1 cellular context compared by ENCODE assay signal in the genomic region with DNA sequence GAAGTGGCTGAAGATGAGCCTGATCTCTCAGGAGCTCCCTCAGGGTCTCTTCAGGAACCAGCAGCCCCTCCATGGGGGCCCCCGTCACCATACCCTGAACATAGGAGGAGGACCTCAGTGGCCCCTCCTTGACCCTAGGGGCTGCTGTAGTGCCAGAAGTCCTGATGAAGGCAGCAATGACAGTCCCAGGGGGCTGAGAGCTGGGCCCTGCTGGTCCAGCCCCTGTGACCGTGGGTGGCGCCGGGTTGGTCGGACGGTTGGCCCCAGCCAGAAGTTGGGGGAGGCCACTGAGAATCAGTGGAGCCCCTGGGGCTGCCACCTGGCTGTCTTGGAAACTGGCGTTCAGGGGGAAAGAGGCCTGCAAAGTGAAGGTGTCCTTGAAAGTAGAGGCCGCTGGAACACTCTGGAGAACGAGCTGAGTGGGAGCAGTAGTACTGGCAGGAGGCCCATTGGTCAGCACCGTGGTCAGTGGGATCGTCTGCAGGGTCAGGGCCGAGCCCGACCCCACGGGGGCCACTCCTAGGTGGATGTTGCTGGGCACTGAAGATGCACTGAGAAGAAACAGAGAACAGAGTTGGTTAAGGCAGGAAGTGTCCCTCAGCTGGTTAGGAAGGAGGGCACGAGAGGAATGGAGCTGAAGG.
TF ChIP-seq lines count a peak whose summit lies in the region.

No MANE protein-coding gene starts in this region.

TF ChIP-seq in HepG2, 621 proteins besides CTCF, POLR2A, EP300 and RAD21:
- TF ChIP-seq, protein P1, sequence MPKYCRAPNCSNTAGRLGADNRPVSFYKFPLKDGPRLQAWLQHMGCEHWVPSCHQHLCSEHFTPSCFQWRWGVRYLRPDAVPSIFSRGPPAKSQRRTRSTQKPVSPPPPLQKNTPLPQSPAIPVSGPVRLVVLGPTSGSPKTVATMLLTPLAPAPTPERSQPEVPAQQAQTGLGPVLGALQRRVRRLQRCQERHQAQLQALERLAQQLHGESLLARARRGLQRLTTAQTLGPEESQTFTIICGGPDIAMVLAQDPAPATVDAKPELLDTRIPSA (CRISPR knock-in tag; IDR thresholded peaks at IDR 0.05; ENCODE audit: borderline replicate concordance): no peak
- TF ChIP-seq KLF16 (CRISPR knock-in tag; IDR thresholded peaks at IDR 0.05): no peak
- TF ChIP-seq ZNF709 (CRISPR knock-in tag; IDR thresholded peaks at IDR 0.05): no peak
- 0 out of 2 replicates have a peak, but pooled peaks have one; percentile 71 for TF ChIP-seq RELA (CRISPR knock-in tag; IDR thresholded peaks at IDR 0.05)
- no peak for TF ChIP-seq SRF (IDR thresholded peaks at IDR 0.05; ENCODE audit: low read depth, low read length)
- peak; percentile 76 for TF ChIP-seq ZNF768 (CRISPR knock-in tag; IDR thresholded peaks at IDR 0.05)
TF ChIP-seq in HepG2: peak in this region for 2.
